Comparison of ENCODE assay signal across 16 cellular contexts in genomic region chr15:35784745-35785144, GRCh38.
DNase-seq lines count a peak whose midpoint lies in the region; ATAC-seq and TF ChIP-seq lines count a peak whose summit lies in the region.
"Had no signal": no experiment of that assay in that cellular context is flagged by ENCODE, and none has a peak within 500 bp of the region (broad histone marks: within the 10 kb centered on the region; RNA-seq: fewer than 3 reads in every experiment).

No MANE protein-coding gene starts in this region.

- no peaks in the 10 kb centered on the region for H3K79me2 ChIP-seq in DOHH2 (ENCODE audit: control insufficient read depth, low read length)

- no peaks in the 10 kb centered on the region for H3K9me3 ChIP-seq in DOHH2 (ENCODE audit: control insufficient read depth, insufficient read depth, low read length)
- H3K9me3 ChIP-seq: HAP-1, MG63 had no signal

- no peak for ATAC-seq in GM19351 (IDR thresholded peaks at IDR 0.05; ENCODE audit: unreplicated experiment)
- ATAC-seq: activated T-helper 17 cell treated with anti-CD3 and anti-CD28 coated beads, Interleukin-2, amount 50 U/mL, for 72 hours; T-helper 17 cell had no signal

- TF ChIP-seq CTCF in DOHH2 (IDR thresholded peaks at IDR 0.05; ENCODE audit: low read depth, low read length, poor library complexity, severe bottlenecking) (no peak), RWPE1 (conservative IDR thresholded peaks at IDR 0.05; ENCODE audit: low read depth) (no peak)

- H4K20me1 ChIP-seq in DOHH2 (ENCODE audit: control insufficient read depth, insufficient read depth, low read depth, low read length) = no peaks in the 10 kb centered on the region

- H3K9me2 ChIP-seq in DOHH2 (replicated peaks; ENCODE audit: control insufficient read depth, low read length) = no peaks in the 10 kb centered on the region

- peaks cover 3% of the 10 kb centered on the region; the same call in 1 of the 2 replicates for H3K36me3 ChIP-seq in DOHH2 (ENCODE audit: control insufficient read depth, low read length)
- H3K36me3 ChIP-seq: HAP-1, MG63 had no signal

- H3K27ac ChIP-seq in DOHH2 (ENCODE audit: low read depth, low read length) (0 out of 2 replicates have a peak overlapping the region, but pooled peaks have one; percentile 7), RWPE1 (no peak overlapping the region)
- H3K27ac ChIP-seq: dorsolateral prefrontal cortex had no signal

- peaks cover 54% of the 10 kb centered on the region for H3K4me1 ChIP-seq in DOHH2 (ENCODE audit: control insufficient read depth, low read length)
- H3K4me1 ChIP-seq: HAP-1 had no signal

- POLR2A ChIA-PET in RWPE1 (lab: Yijun Ruan, JAX; ENCODE audit: low non-redundant PET) = interaction anchor here (0.5 kb wide), 1 partner anchor 188 kb away, joined by 4 read pairs; no protein-coding TSS in a partner anchor

- peaks cover 3% of the 10 kb centered on the region; the same call in 1 of the 2 replicates for H3F3A ChIP-seq in DOHH2 (ENCODE audit: control insufficient read depth, insufficient read depth)

- DNase-seq in NCI-H1105 treated with DMSO at 0.1 percent for 48 hours (lab: John Stamatoyannopoulos, UW) (peak; percentile 65), NCI-H510A treated with DMSO at 0.1 percent for 48 hours (lab: John Stamatoyannopoulos, UW) (peak; percentile 71), kidney glomerular epithelial cell (lab: John Stamatoyannopoulos, UW) (peak; percentile 4), RWPE1 (ENCODE audit: low spot score) (no peak), middle frontal gyrus (ENCODE audit: extremely low spot score, low spot score) (no peak), ecto neural progenitor cell (ENCODE audit: low spot score) (no peak)
- DNase-seq: activated CD4-positive, alpha-beta T cell treated with anti-CD3 and anti-CD28 coated beads, Interleukin-2, amount 10 ng/mL, durations not matched to agents 24 days and 14 days; dorsolateral prefrontal cortex; EL; MG63; stimulated activated naive CD4-positive, alpha-beta T cell treated with Interleukin-2 at 50 U/mL for 16 hours; T-helper 17 cell had no signal

- no peaks in the 10 kb centered on the region for H3K27me3 ChIP-seq in DOHH2 (ENCODE audit: control insufficient read depth, low read length)
- H3K27me3 ChIP-seq: dorsolateral prefrontal cortex, MG63 had no signal

- CTCF ChIA-PET in RWPE1 (lab: Yijun Ruan, JAX) = no interaction called here

- 0 out of 2 replicates have a peak overlapping the region, but pooled peaks have one; percentile 6 for H3K4me3 ChIP-seq in DOHH2 (ENCODE audit: low read length)
- H3K4me3 ChIP-seq: dorsolateral prefrontal cortex, HAP-1, MG63 had no signal

- 0 out of 2 replicates have a peak overlapping the region, but pooled peaks have one; percentile 20 for H3K4me2 ChIP-seq in DOHH2 (ENCODE audit: low read length)

Comparison
In these comparisons a context has a peak if more than half of its experiments do, and no peak if none do; other contexts are left out.
1. DNase-seq: peak in NCI-H1105 treated with DMSO at 0.1 percent for 48 hours (single experiment), NCI-H510A treated with DMSO at 0.1 percent for 48 hours (single experiment) and kidney glomerular epithelial cell (single experiment); none in RWPE1 (single experiment), middle frontal gyrus (single experiment) and ecto neural progenitor cell (single experiment).